ENCODE assay signal across 8 cellular contexts in genomic region chr16:67185003-67185865, GRCh38. TPM values are rescaled to one million over a fixed set of nuclear protein-coding genes. Genes with fewer than 3 reads are reported as not detected.
DNase-seq lines count a peak whose midpoint lies in the region; ATAC-seq and TF ChIP-seq lines count a peak whose summit lies in the region.

No MANE protein-coding gene starts in this region.

- in situ Hi-C loops in transverse colon (cut with MboI; ENCODE audit: low pct_ligation_motif_present in 1 of 4, low pct_unique_long_range_greater_than_20kb in 1 of 4, low sequenced_read_pairs in 3 of 4): no loop called here

- H3K4me2 ChIP-seq in SU-DHL-6 (ENCODE audit: low read depth, low read length, poor library complexity, severe bottlenecking): no peak overlapping the region

- peak; percentile 39 for DNase-seq in GM04503 (ENCODE audit: low read depth)
- DNase-seq in LHCN-M2 (ENCODE audit: low read depth): peak; percentile 90
- DNase-seq in activated naive CD8-positive, alpha-beta T cell treated with anti-CD3 and anti-CD28 coated beads, Interleukin-2, amount 50 U/mL, for 16 hours (ENCODE audit: low read depth, low spot score): peak; percentile 50
- DNase-seq in heart left ventricle: peak; percentile 92 to 96 (median 93)
- peak; percentile 98 for DNase-seq in posterior vena cava (ENCODE audit: low spot score)
- DNase-seq in transverse colon: peak; percentile 94

- whole genome bisulfite sequencing in heart left ventricle, 4 donors: 1 to 16% (median 10%) methylated on average over 14 to 52 of the region's 52 CpGs
- WGBS in transverse colon (ENCODE audit: low coverage in 1 of 2), 2 donors: 0 to 24% methylated on average over 7 to 38 of the region's 52 CpGs

- H3K36me3 ChIP-seq in SU-DHL-6 (ENCODE audit: low read length) (no peaks in the 10 kb centered on the region), heart left ventricle (no peaks in the 10 kb centered on the region), transverse colon (no peaks in the 10 kb centered on the region)

- TF ChIP-seq CTCF in SU-DHL-6 (IDR thresholded peaks at IDR 0.05; ENCODE audit: insufficient read depth, low read length, poor library complexity, severe bottlenecking) (peak; percentile 72), heart left ventricle (IDR thresholded peaks at IDR 0.05) (peak; percentile 74 to 93 (median 85)), transverse colon (IDR thresholded peaks at IDR 0.05) (peak; percentile 76 to 89 (median 81))

- H3F3A ChIP-seq in SU-DHL-6 (ENCODE audit: insufficient read depth): no peaks in the 10 kb centered on the region

- no peak overlapping the region for H3K4me3 ChIP-seq in SU-DHL-6 (ENCODE audit: insufficient read depth, low read length, poor library complexity, severe bottlenecking)
- peak overlapping the region in 9 of 12 donors; percentile 64 to 88 (median 72) for H3K4me3 ChIP-seq in heart left ventricle
- peak overlapping the region in 3 of 4 donors; percentile 52 to 77 (median 64) for H3K4me3 ChIP-seq in transverse colon

- H3K9me3 ChIP-seq in SU-DHL-6 (ENCODE audit: insufficient read depth, low read length): no peaks in the 10 kb centered on the region
- H3K9me3 ChIP-seq in heart left ventricle: no peaks in the 10 kb centered on the region
- no peaks in the 10 kb centered on the region for H3K9me3 ChIP-seq in transverse colon

- no peak overlapping the region for H3K9ac ChIP-seq in SU-DHL-6 (ENCODE audit: low read length)

- no peaks in the 10 kb centered on the region for H3K27me3 ChIP-seq in SU-DHL-6 (ENCODE audit: low read length)
- no peaks in the 10 kb centered on the region for H3K27me3 ChIP-seq in heart left ventricle
- H3K27me3 ChIP-seq in transverse colon: no peaks in the 10 kb centered on the region

- no peak overlapping the region for H3K27ac ChIP-seq in SU-DHL-6 (ENCODE audit: low read depth, low read length)
- peak overlapping the region in 4 of 12 donors; percentile 6 to 97 (median 64) for H3K27ac ChIP-seq in heart left ventricle
- H3K27ac ChIP-seq in transverse colon: peak overlapping the region; percentile 93 to 96 (median 94)

- intact Hi-C loops in heart left ventricle (cut with DNase I): loop anchor here in 8 of 10 donors (1.0 to 10.0 kb wide), 6 partner anchors 26 to 230 kb away; partner anchors contain the start of genes FBXL8 (in 1 of the 8), FHOD1 (in 1 of the 8) and TRADD (in 1 of the 8)
- intact Hi-C loops in posterior vena cava (cut with DNase I): loop anchor here in 1 of 2 donors (10.0 kb wide), 1 partner anchor 210 kb away; no protein-coding TSS in a partner anchor
- intact Hi-C loops in transverse colon (cut with DNase I; ENCODE audit: low total_unique reads): loop anchor here (2.0 kb wide), 1 partner anchor 26 kb away; the partner anchor contains the start of genes FBXL8 and TRADD

- no peak overlapping the region for H2AFZ ChIP-seq in SU-DHL-6 (ENCODE audit: low read depth, low read length, severe bottlenecking)

- ATAC-seq in heart left ventricle (peak; percentile 39 to 66 (median 56)), GM21381 (IDR thresholded peaks at IDR 0.05; ENCODE audit: unreplicated experiment) (no peak)

- TF ChIP-seq EP300 in transverse colon (IDR thresholded peaks at IDR 0.05; ENCODE audit: low read depth): no peak

- H3K9me2 ChIP-seq in SU-DHL-6 (replicated peaks; ENCODE audit: insufficient read depth, low read length): no peaks in the 10 kb centered on the region

- H3K4me1 ChIP-seq in heart left ventricle (peaks cover 0 to 47% (median 23%) of the 10 kb centered on the region in 12 donors), transverse colon (peaks cover 12 to 32% (median 23%) of the 10 kb centered on the region in 4 donors)

- H3K79me2 ChIP-seq in SU-DHL-6 (ENCODE audit: insufficient read depth, low read length): no peaks in the 10 kb centered on the region

- no peaks in the 10 kb centered on the region for H4K20me1 ChIP-seq in SU-DHL-6 (ENCODE audit: low read depth, low read length)

- TF ChIP-seq POLR2A in heart left ventricle (IDR thresholded peaks at IDR 0.05): no peak
- TF ChIP-seq POLR2A in transverse colon (IDR thresholded peaks at IDR 0.05): no peak

RNA-seq across cellular contexts. Expression of gene MATCAP1, which starts 1.5 kb away (rescaled TPM):
- total RNA-seq in LHCN-M2 (2014; rRNA removed) (21.5 and 25.8 TPM in 2 replicates), heart left ventricle (10 to 100 TPM in 5 of 9 donors, 1 to 10 TPM in 4; 4.1 to 21.6 (median 11.1) TPM), posterior vena cava (10 to 100 TPM; 18.3 to 22.1 TPM), transverse colon (100 to 1,000 TPM in 1 of 4 donors, 10 to 100 TPM in 3; 27.6 to 220 (median 32.5) TPM)
- 8.7 TPM for polyA plus RNA-seq in LHCN-M2 (2012)
- 10 to 100 TPM; 10.2 to 15.5 TPM for polyA plus RNA-seq in heart left ventricle

RNA-seq across cellular contexts. Expression of gene EXOC3L1, which starts 4.7 kb away (rescaled TPM):
- total RNA-seq in LHCN-M2 (2014; rRNA removed) (5.1 and 10.3 TPM in 2 replicates), heart left ventricle (1 to 10 TPM; 1.9 to 9.1 (median 2.8) TPM), posterior vena cava (1 to 10 TPM; 1.6 to 3.1 TPM), transverse colon (1 to 10 TPM in 2 of 4 donors, not detected in 2; 3.0 to 6.7 TPM)
- polyA plus RNA-seq in LHCN-M2 (2012): 1.2 TPM
- polyA plus RNA-seq in heart left ventricle: 1 to 10 TPM; 3.4 to 7.0 TPM

RNA-seq across cellular contexts. Expression of gene E2F4, which starts 6.7 kb away (rescaled TPM):
- total RNA-seq in LHCN-M2 (2014; rRNA removed) (126 and 153 TPM in 2 replicates), heart left ventricle (10 to 100 TPM; 25.2 to 71.3 (median 33.7) TPM), posterior vena cava (10 to 100 TPM; 42.0 to 43.8 TPM), transverse colon (100 to 1,000 TPM in 3 of 4 donors, 10 to 100 TPM in 1; 97.5 to 224 (median 159) TPM)
- 34.0 TPM for polyA plus RNA-seq in LHCN-M2 (2012)
- polyA plus RNA-seq in heart left ventricle: 10 to 100 TPM; 29.3 to 41.4 TPM

RNA-seq across cellular contexts. Expression of gene ELMO3, which starts 13.7 kb away (rescaled TPM):
- total RNA-seq in LHCN-M2 (2014; rRNA removed): 1.8 and 1.9 TPM in 2 replicates
- polyA plus RNA-seq in LHCN-M2 (2012): 0.57 TPM
- total RNA-seq in heart left ventricle: 1 to 10 TPM in 1 of 9 donors, under 1 TPM in 8; 0.32 to 1.8 (median 0.65) TPM
- polyA plus RNA-seq in heart left ventricle: under 1 TPM; 0.68 to 0.91 TPM
- 1 to 10 TPM in 1 of 2 donors, under 1 TPM in 1; 0.93 to 1.2 TPM for total RNA-seq in posterior vena cava
- total RNA-seq in transverse colon: 10 to 100 TPM; 61.0 to 91.5 (median 77.7) TPM

RNA-seq across cellular contexts. Expression of gene NOL3, which starts 14.9 kb away (rescaled TPM):
- total RNA-seq in LHCN-M2 (2014; rRNA removed): 58.0 and 58.6 TPM in 2 replicates
- 61.0 TPM for polyA plus RNA-seq in LHCN-M2 (2012)
- 100 to 1,000 TPM in 1 of 9 donors, 10 to 100 TPM in 8; 64.9 to 119 (median 77.4) TPM for total RNA-seq in heart left ventricle
- 100 to 1,000 TPM; 112 to 121 TPM for polyA plus RNA-seq in heart left ventricle
- 10 to 100 TPM; 18.8 to 31.6 TPM for total RNA-seq in posterior vena cava
- total RNA-seq in transverse colon: 10 to 100 TPM; 39.5 to 65.9 (median 41.2) TPM

Comparison
In these comparisons a context has a peak if more than half of its experiments do, and no peak if none do; other contexts are left out.
1. DNase-seq: peak in every context shown above with its lines; median percentile 98 in posterior vena cava; 94 in transverse colon; 93 in heart left ventricle; 90 in LHCN-M2; 50 in activated naive CD8-positive, alpha-beta T cell treated with anti-CD3 and anti-CD28 coated beads, Interleukin-2, amount 50 U/mL, for 16 hours; 39 in GM04503.